ENCODE assay signal across 20 cellular contexts in genomic region chr6:166901626-166902025, GRCh38. TPM values are rescaled to one million over a fixed set of nuclear protein-coding genes. Genes with fewer than 3 reads are reported as not detected.
DNase-seq lines count a peak whose midpoint lies in the region; ATAC-seq, FAIRE-seq and TF ChIP-seq lines count a peak whose summit lies in the region.
"Had no signal": no experiment of that assay in that cellular context is flagged by ENCODE, and none has a peak within 500 bp of the region (broad histone marks: within the 10 kb centered on the region; RNA-seq: fewer than 3 reads in every experiment).

No MANE protein-coding gene starts in this region.

- no peaks in the 10 kb centered on the region for H3K4me1 ChIP-seq in HepG2 (ENCODE audit: insufficient read depth, low read length)
- H3K4me1 ChIP-seq in right lobe of liver: no peaks in the 10 kb centered on the region
- H3K4me1 ChIP-seq in K562 (replicated peaks in 1 of 2; ENCODE audit: control insufficient read depth in 2 of 2, insufficient read depth in 2 of 2, low read length in 2 of 2): peaks cover 0 to 6% of the 10 kb centered on the region in 2 experiments; a peak in 2 of 5 replicates

- in situ Hi-C loops in HepG2 (cut with HindIII; ENCODE audit: extremely low pct_ligation_motif_present, low pct_unique_long_range_greater_than_20kb) (no loop called here), K562 (cut with MboI) (no loop called here)

- no peak overlapping the region for H3K4me2 ChIP-seq in HepG2 (ENCODE audit: low read depth, low read length)
- no peak overlapping the region for H3K4me2 ChIP-seq in K562 (ENCODE audit: insufficient read depth, low read length)
- H3K4me2 ChIP-seq: BLaER1 treated with 17β-estradiol and CSF1 and Interleukin-3, amounts not matched to agents 10 nM and 100 nM; KMS-11 had no signal

- TF ChIP-seq CTCF in HepG2 (CRISPR knock-in tag; IDR thresholded peaks at IDR 0.05): no peak
- TF ChIP-seq CTCF in right lobe of liver (IDR thresholded peaks at IDR 0.05): no peak
- TF ChIP-seq CTCF in K562 (IDR thresholded peaks at IDR 0.05 in 2 of 3, conservative IDR thresholded peaks at IDR 0.05 in 1 of 3; ENCODE audit: insufficient read depth in 2 of 3, low read depth in 1 of 3, low read length in 3 of 3): no peak

- POLR2A ChIA-PET in HepG2 (lab: Yijun Ruan, JAX) (no interaction called here), K562 (lab: Yijun Ruan, JAX) (no interaction called here), T-cell (lab: Charles Lee) (no interaction called here)

- peaks cover 35% of the 10 kb centered on the region for H3K4me1 Mint-ChIP-seq in memory B cell
- peaks cover under 1 to 2% (median under 1%) of the 10 kb centered on the region in 3 donors for H3K4me1 Mint-ChIP-seq in T-cell

- H3K27ac ChIP-seq in HepG2 (ENCODE audit: extremely low read length, insufficient read depth, low read length) (no peak overlapping the region), right lobe of liver (no peak overlapping the region), K562 (ENCODE audit: extremely low read depth, low read depth, low read length) (no peak overlapping the region)
- H3K27ac ChIP-seq: BLaER1 treated with 17β-estradiol and CSF1 and Interleukin-3, amounts not matched to agents 10 nM and 100 nM; KMS-11 had no signal

- peaks cover 24% of the 10 kb centered on the region for H3K36me3 Mint-ChIP-seq in memory B cell
- peaks cover 11% of the 10 kb centered on the region for H3K36me3 Mint-ChIP-seq in T-cell
- H3K36me3 Mint-ChIP-seq: IgD-negative memory B cell had no signal

- H3K9me3 Mint-ChIP-seq in memory B cell: peaks cover 18% of the 10 kb centered on the region
- H3K9me3 Mint-ChIP-seq in T-cell: no peaks in the 10 kb centered on the region
- H3K9me3 Mint-ChIP-seq: CD4-positive, CD25-positive, alpha-beta regulatory T cell had no signal

- H3K9me3 ChIP-seq in HepG2 (ENCODE audit: low read length) (no peaks in the 10 kb centered on the region), right lobe of liver (no peaks in the 10 kb centered on the region), K562 (replicated peaks; ENCODE audit: control insufficient read depth, insufficient read depth, low read depth, low read length) (peaks cover 3% of the 10 kb centered on the region; the same call in 1 of the 2 replicates)
- H3K9me3 ChIP-seq: BLaER1 treated with 17β-estradiol and CSF1 and Interleukin-3, amounts not matched to agents 10 nM and 100 nM had no signal

- WGBS in HepG2 (ENCODE audit: low lambda C conversion rate): 89% methylated on average over 45 of the region's 45 CpGs
- WGBS in right lobe of liver (ENCODE audit: insufficient coverage, low coverage, low lambda C conversion rate, missing lambda C conversion rate): 93% methylated on average over 42 of the region's 45 CpGs
- WGBS in K562 (ENCODE audit: insufficient coverage, low coverage, missing lambda C conversion rate): 63% methylated on average over 41 of the region's 45 CpGs

- TF ChIP-seq POLR2A in HepG2 (IDR thresholded peaks at IDR 0.05; ENCODE audit: insufficient read depth in 1 of 2, low read depth in 2 of 2, low read length in 2 of 2): no peak
- TF ChIP-seq POLR2A in right lobe of liver (IDR thresholded peaks at IDR 0.05): no peak
- TF ChIP-seq POLR2A in K562 (conservative IDR thresholded peaks at IDR 0.05): no peak
- no peak for TF ChIP-seq POLR2A in GM18505 (IDR thresholded peaks at IDR 0.05; ENCODE audit: borderline replicate concordance, extremely low read depth, insufficient read depth, insufficient read length)

- TF ChIP-seq RAD21 in HepG2 (CRISPR knock-in tag; IDR thresholded peaks at IDR 0.05) (no peak), K562 (CRISPR knock-in tag; conservative IDR thresholded peaks at IDR 0.05 in 1 of 2, IDR thresholded peaks at IDR 0.05 in 1 of 2) (no peak)

- BruUV-seq in HepG2 (replicated peaks; lab: Mats Ljungman, UMichigan) (no TSS peak), K562 (replicated peaks; lab: Mats Ljungman, UMichigan) (no TSS peak)

- H3K27me3 ChIP-seq in HepG2 (ENCODE audit: control insufficient read depth in 1 of 2, insufficient read depth in 2 of 2, low read length in 2 of 2): no peaks in the 10 kb centered on the region
- H3K27me3 ChIP-seq in right lobe of liver: no peaks in the 10 kb centered on the region
- peaks cover 14 to 52% of the 10 kb centered on the region in 2 experiments; a peak in 4 of 5 replicates for H3K27me3 ChIP-seq in K562 (ENCODE audit: control insufficient read depth in 2 of 2, insufficient read depth in 2 of 2, low read length in 2 of 2)
- H3K27me3 ChIP-seq: BLaER1 treated with 17β-estradiol and CSF1 and Interleukin-3, amounts not matched to agents 10 nM and 100 nM had no signal

- no peak overlapping the region for H2AFZ ChIP-seq in HepG2 (ENCODE audit: low read length)
- H2AFZ ChIP-seq in K562 (ENCODE audit: low read depth, low read length): no peak overlapping the region

- no peaks in the 10 kb centered on the region for H3K79me2 ChIP-seq in HepG2 (ENCODE audit: insufficient read depth, low read length)
- no peaks in the 10 kb centered on the region for H3K79me2 ChIP-seq in K562 (ENCODE audit: control insufficient read depth, insufficient read depth, low read length)

- FAIRE-seq in HepG2 (lab: Jason Lieb, UNC) (no peak), K562 (lab: Jason Lieb, UNC) (no peak)
- FAIRE-seq: D721Med, GM18507 had no signal

- H3K9me1 ChIP-seq in K562 (ENCODE audit: control insufficient read depth, insufficient read depth, low read length): no peaks in the 10 kb centered on the region

- TF ChIP-seq EP300 in HepG2 (IDR thresholded peaks at IDR 0.05; ENCODE audit: low read depth in 2 of 2, low read length in 2 of 2) (no peak), HepG2 (CRISPR knock-in tag; IDR thresholded peaks at IDR 0.05; ENCODE audit: borderline replicate concordance) (no peak), K562 (IDR thresholded peaks at IDR 0.05; ENCODE audit: low read length) (no peak)

- intact Hi-C loops in HepG2 (cut with micrococcal nuclease; ENCODE audit: unreplicated experiment): no loop called here
- intact Hi-C loops in right lobe of liver (cut with DNase I): no loop called here
- intact Hi-C loops in K562 (cut with micrococcal nuclease): no loop called here

- H3K4me3 Mint-ChIP-seq in memory B cell: no peak overlapping the region
- no peak overlapping the region for H3K4me3 Mint-ChIP-seq in T-cell
- H3K4me3 Mint-ChIP-seq: CD4-positive, CD25-positive, alpha-beta regulatory T cell; HFFc6; IgD-negative memory B cell had no signal

- CTCF ChIA-PET in HepG2 (lab: Yijun Ruan, JAX; ENCODE audit: low intra/inter-chr PET ratio, low total read pairs): no interaction called here
- CTCF ChIA-PET in K562 (lab: Yijun Ruan, JAX; ENCODE audit: low intra/inter-chr PET ratio): no interaction called here
- CTCF ChIA-PET in T-cell (lab: Charles Lee): no interaction called here

- H4K20me1 ChIP-seq in HepG2 (ENCODE audit: insufficient read depth, low read length) (no peaks in the 10 kb centered on the region), K562 (replicated peaks; ENCODE audit: control insufficient read depth, insufficient read depth, low read length) (no peaks in the 10 kb centered on the region)

- H3K27me3 Mint-ChIP-seq in memory B cell: no peaks in the 10 kb centered on the region
- H3K27me3 Mint-ChIP-seq in T-cell: no peaks in the 10 kb centered on the region
- H3K27me3 Mint-ChIP-seq: CD4-positive, CD25-positive, alpha-beta regulatory T cell; IgD-negative memory B cell had no signal

- H3K9ac ChIP-seq in HepG2 (ENCODE audit: insufficient read depth, low read depth, low read length) (no peak overlapping the region), K562 (ENCODE audit: insufficient read depth in 1 of 2, low read depth in 2 of 2, low read length in 2 of 2) (no peak overlapping the region)
- H3K9ac ChIP-seq: BLaER1 treated with 17β-estradiol and CSF1 and Interleukin-3, amounts not matched to agents 10 nM and 100 nM; KMS-11 had no signal

- H3K27ac Mint-ChIP-seq in memory B cell (peak overlapping the region; percentile 41), T-cell (no peak overlapping the region)
- H3K27ac Mint-ChIP-seq: HFFc6, IgD-negative memory B cell had no signal

- H3K4me3 ChIP-seq in HepG2 (replicated peaks in 1 of 3; ENCODE audit: insufficient read depth in 1 of 3, low read depth in 2 of 3, low read length in 3 of 3) (no peak overlapping the region), right lobe of liver (no peak overlapping the region), K562 (no peak overlapping the region)
- H3K4me3 ChIP-seq: BLaER1 treated with 17β-estradiol and CSF1 and Interleukin-3, amounts not matched to agents 10 nM and 100 nM had no signal

- DNase-seq in HepG2 (ENCODE audit: low spot score) (no peak), right lobe of liver (no peak), K562 (ENCODE audit: extremely low read depth in 1 of 4, low spot score in 3 of 4) (no peak), memory B cell (ENCODE audit: low spot score in 2 of 2) (no peak), T-cell (no peak)
- DNase-seq: ACHN; CD4-positive, CD25-positive, alpha-beta regulatory T cell; DND-41; GDM1; GOT3; HCEC 1CT; HFFc6 had no signal

- ATAC-seq in HepG2 (no peak), right lobe of liver (no peak), K562 (no peak), memory B cell (ENCODE audit: low read depth) (no peak), HG02970 (IDR thresholded peaks at IDR 0.05; ENCODE audit: low FRiP score, unreplicated experiment) (no peak), HG03432 (IDR thresholded peaks at IDR 0.05; ENCODE audit: unreplicated experiment) (no peak), GM18505 (IDR thresholded peaks at IDR 0.05; ENCODE audit: unreplicated experiment) (no peak), T-cell (replicated peaks in 1 of 4) (no peak)

- H3K36me3 ChIP-seq in HepG2 (replicated peaks in 1 of 2; ENCODE audit: control insufficient read depth in 1 of 2, insufficient read depth in 2 of 2, low read length in 2 of 2): no peaks in the 10 kb centered on the region
- no peaks in the 10 kb centered on the region for H3K36me3 ChIP-seq in right lobe of liver
- H3K36me3 ChIP-seq in K562 (ENCODE audit: control insufficient read depth, insufficient read depth, low read length): no peaks in the 10 kb centered on the region

RNA-seq across cellular contexts. Expression of gene RNASET2, which starts 54.7 kb away (rescaled TPM):
- total RNA-seq in HepG2 (2016; rRNA removed; fragmentation: Illumina TruSeq; extraction: Trizol) (22.4 and 44.6 TPM in 2 replicates), right lobe of liver (10 to 100 TPM; 21.7 to 48.4 (median 30.8) TPM), K562 (2014; rRNA removed) (138 and 168 TPM in 2 replicates), K562 (2014; rRNA removed; fragmentation: Illumina TruSeq; extraction: Trizol) (66.4 and 66.9 TPM in 2 replicates), K562 (2015; rRNA removed; fragmentation: Illumina TruSeq; extraction: Trizol) (130 and 141 TPM in 2 replicates), K562 (2021) (99.2 and 105 TPM in 2 replicates), T-cell (100 to 1,000 TPM; 121 to 275 (median 252) TPM)
- total RNA-seq in HepG2 (2016; cell fraction: cytosol; rRNA removed; fragmentation: Illumina TruSeq; extraction: Trizol; ENCODE audit: low read depth): 26.9 and 41.2 TPM in 2 replicates
- 25.4 and 45.4 TPM in 2 replicates for total RNA-seq in HepG2 (2016; cell fraction: insoluble cytoplasmic fraction; rRNA removed; fragmentation: Illumina TruSeq; extraction: Trizol)
- total RNA-seq in HepG2 (2016; cell fraction: membrane; rRNA removed; fragmentation: Illumina TruSeq; extraction: Trizol): 24.1 and 38.2 TPM in 2 replicates
- total RNA-seq in HepG2 (2016; cell fraction: nucleus; rRNA removed; fragmentation: Illumina TruSeq; extraction: Trizol): 30.2 and 32.0 TPM in 2 replicates
- polyA plus RNA-seq in HepG2 (2011; rRNA removed) (597 and 696 TPM in 2 replicates), K562 (2011; rRNA removed) (46.4 and 211 TPM in 2 replicates), K562 (2014; fragmentation: Illumina TruSeq; extraction: Trizol) (75.2 and 91.3 TPM in 2 replicates), K562 (2014; fragmentation: Nextera tagmentation; extraction: Ambion mirVana) (10 to 100 TPM in 1 of 2 experiments, 1 to 10 TPM in 1; 7.4 to 15.8 TPM), K562 (2014; rRNA removed) (108 and 124 TPM in 2 replicates)
- polyA plus RNA-seq in HepG2 (2011; cell fraction: cytosol; rRNA removed): 456 and 545 TPM in 2 replicates
- polyA plus RNA-seq in HepG2 (2011; cell fraction: nucleus; rRNA removed): 515 and 552 TPM in 2 replicates
- polyA plus RNA-seq in HepG2 (2012): 446 and 587 TPM in 2 replicates
- polyA plus RNA-seq in HepG2 (2016; cell fraction: cytosol; fragmentation: Illumina TruSeq; extraction: Trizol; ENCODE audit: low read depth): 21.3 and 41.6 TPM in 2 replicates
- 26.6 and 27.0 TPM in 2 replicates for polyA plus RNA-seq in HepG2 (2016; cell fraction: insoluble cytoplasmic fraction; fragmentation: Illumina TruSeq; extraction: Trizol; ENCODE audit: low read depth)
- 23.6 and 34.9 TPM in 2 replicates for polyA plus RNA-seq in HepG2 (2016; cell fraction: membrane; fragmentation: Illumina TruSeq; extraction: Trizol; ENCODE audit: low read depth)
- 68.7 and 69.0 TPM in 2 replicates for polyA plus RNA-seq in HepG2 (2016; cell fraction: nucleus; fragmentation: Illumina TruSeq; extraction: Trizol; ENCODE audit: insufficient read depth, low read depth)
- polyA minus RNA-seq in HepG2 (2011; rRNA and poly(A)+ RNA removed; ENCODE audit: low replicate concordance): 4.7 and 104 TPM in 2 replicates
- polyA minus RNA-seq in HepG2 (2011; cell fraction: cytosol; rRNA and poly(A)+ RNA removed): 149 and 185 TPM in 2 replicates
- polyA minus RNA-seq in HepG2 (2011; cell fraction: nucleus; rRNA and poly(A)+ RNA removed): 159 and 184 TPM in 2 replicates
- total RNA-seq in K562 (2011; cell fraction: chromatin; rRNA removed; ENCODE audit: low replicate concordance): 55.9 TPM in 2 replicates
- 54.7 and 61.6 TPM in 2 replicates for total RNA-seq in K562 (2011; cell fraction: nucleolus; rRNA removed)
- 64.9 and 75.9 TPM in 2 replicates for total RNA-seq in K562 (2011; cell fraction: nucleoplasm; rRNA removed)
- 45.3 and 139 TPM in 2 replicates for polyA plus RNA-seq in K562 (2011; cell fraction: cytosol; rRNA removed)
- polyA plus RNA-seq in K562 (2011; cell fraction: nucleus; rRNA removed): 31.3 and 148 TPM in 2 replicates
- polyA plus RNA-seq in K562 (2012): 137 and 140 TPM in 2 replicates
- polyA minus RNA-seq in K562 (2011; rRNA and poly(A)+ RNA removed): 20.3 and 116 TPM in 2 replicates
- 14.3 and 84.4 TPM in 2 replicates for polyA minus RNA-seq in K562 (2011; cell fraction: cytosol; rRNA and poly(A)+ RNA removed)
- polyA minus RNA-seq in K562 (2011; cell fraction: nucleus; rRNA and poly(A)+ RNA removed): 9.3 and 51.3 TPM in 2 replicates

Comparison
In these comparisons a context has a peak if more than half of its experiments do, and no peak if none do; other contexts are left out.
1. Of the 241 proteins assayed by ChIP-seq in both HepG2 and K562: peak only in HepG2: DNMT1; only in K562: ZBTB33; in both: none; in neither: 239.